8 cellular contexts compared by ENCODE assay signal in the genomic region with DNA sequence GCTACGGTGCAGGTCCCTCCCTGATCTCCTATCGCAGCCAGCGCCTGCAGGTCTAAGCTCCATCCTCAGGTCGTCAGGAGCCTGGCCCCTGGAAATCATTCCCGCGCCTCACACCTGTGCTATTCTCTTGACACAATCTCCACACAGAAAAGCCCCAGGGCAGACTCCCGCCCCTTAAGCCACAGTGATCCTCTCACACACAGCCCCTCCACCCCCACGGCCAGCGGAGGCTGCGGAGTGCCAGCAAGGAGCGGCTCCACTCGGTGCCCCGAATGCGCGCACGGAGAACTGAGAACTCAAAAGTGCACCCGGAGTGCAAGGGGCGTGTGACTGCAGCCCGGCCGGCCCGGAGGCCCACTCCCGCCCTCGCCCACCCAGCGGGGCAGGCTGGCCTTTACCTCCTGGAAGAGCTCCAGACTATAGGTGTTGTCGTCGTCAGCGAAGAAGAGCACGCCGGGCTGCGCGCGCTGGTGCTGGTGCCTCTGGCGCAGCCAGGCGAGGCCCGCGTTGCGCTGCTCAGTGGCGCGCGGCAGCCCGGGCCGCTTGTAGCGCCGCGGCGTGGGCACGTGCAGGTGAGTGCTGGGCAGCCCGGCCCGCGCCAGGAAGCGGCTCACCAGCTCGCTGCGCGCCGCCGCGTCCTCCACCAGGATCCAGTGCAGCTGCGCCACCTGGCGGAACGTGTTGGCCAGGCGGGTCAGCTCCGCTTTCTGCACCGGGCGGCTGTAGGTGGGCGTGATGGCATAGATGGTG. TPM values are rescaled to one million over a fixed set of nuclear protein-coding genes. Genes with fewer than 3 reads are reported as not detected.
DNase-seq lines count a peak whose midpoint lies in the region; ATAC-seq, FAIRE-seq and TF ChIP-seq lines count a peak whose summit lies in the region.

No MANE protein-coding gene starts in this region.

- H3K4me1 Mint-ChIP-seq in neural crest cell = peaks cover 4% of the 10 kb centered on the region

- ATAC-seq in GM21723 (IDR thresholded peaks at IDR 0.05; ENCODE audit: unreplicated experiment) (peak; percentile 96), foreskin keratinocyte (peak; percentile 96)
- ATAC-seq in stimulated activated naive CD8-positive, alpha-beta T cell treated with anti-CD3 and anti-CD28 coated beads, Interleukin-15, Interleukin-2, amounts not matched to agents 100 U/mL and 50 U/mL, for 24 hours = peak; percentile 93

- H3K36me3 Mint-ChIP-seq in neural crest cell (ENCODE audit: low read depth) = no peaks in the 10 kb centered on the region

- H3K4me1 ChIP-seq in foreskin keratinocyte = no peaks in the 10 kb centered on the region

- H3K27me3 Mint-ChIP-seq in neural crest cell (ENCODE audit: low read depth) = peaks cover 90% of the 10 kb centered on the region

- TF ChIP-seq CTCF in foreskin keratinocyte (conservative IDR thresholded peaks at IDR 0.05) (peak; percentile 88), neural crest cell (conservative IDR thresholded peaks at IDR 0.05) (peak; percentile 91)

- no peak overlapping the region for H3K27ac ChIP-seq in foreskin keratinocyte

- TF ChIP-seq RAD21 in Ishikawa (IDR thresholded peaks at IDR 0.05; ENCODE audit: low read depth) = peak; percentile 78

- no peak overlapping the region for H3K27ac Mint-ChIP-seq in neural crest cell (ENCODE audit: unreplicated experiment)

- H3K4me3 Mint-ChIP-seq in neural crest cell = peak overlapping the region; percentile 87

- TF ChIP-seq EP300 in Ishikawa (IDR thresholded peaks at IDR 0.05; ENCODE audit: borderline replicate concordance) = no peak

- FAIRE-seq in RCC 7860 (lab: Jason Lieb, UNC) = no peak

- H3K27me3 ChIP-seq in foreskin keratinocyte = peaks cover 97% of the 10 kb centered on the region

- H3K9me3 Mint-ChIP-seq in neural crest cell = no peaks in the 10 kb centered on the region

- DNase-seq in DMS53 treated with DMSO at 0.1 percent for 48 hours (lab: John Stamatoyannopoulos, UW; ENCODE audit: unreplicated experiment) (peak; percentile 92), RCC 7860 (ENCODE audit: low spot score) (peak; percentile 20), foreskin keratinocyte (peak; percentile 15 to 49), neural crest cell (ENCODE audit: low read depth, low spot score) (peak; percentile 95)
- DNase-seq in activated T-helper 9 cell treated with anti-CD3 and anti-CD28 coated beads, Interleukin-2, amount 50 U/mL, for 16 hours (ENCODE audit: low read depth) = peak; percentile 76
- peak; percentile 91 for DNase-seq in stimulated activated naive CD8-positive, alpha-beta T cell treated with anti-CD3 and anti-CD28 coated beads, Interleukin-15, Interleukin-2, amounts not matched to agents 100 U/mL and 50 U/mL, for 24 hours

TF ChIP-seq in Ishikawa, 13 proteins besides CTCF, POLR2A, EP300 and RAD21:
- TF ChIP-seq TAF1 (IDR thresholded peaks at IDR 0.05; ENCODE audit: low read depth) = no peak
- TF ChIP-seq, protein P1, sequence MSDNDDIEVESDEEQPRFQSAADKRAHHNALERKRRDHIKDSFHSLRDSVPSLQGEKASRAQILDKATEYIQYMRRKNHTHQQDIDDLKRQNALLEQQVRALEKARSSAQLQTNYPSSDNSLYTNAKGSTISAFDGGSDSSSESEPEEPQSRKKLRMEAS (IDR thresholded peaks at IDR 0.05) = peak; percentile 97
- TF ChIP-seq ZBTB7A (IDR thresholded peaks at IDR 0.05; ENCODE audit: low read depth) = 0 out of 2 replicates have a peak, but pooled peaks have one; percentile 51
- no peak; the same call in 1 of the 2 replicates for TF ChIP-seq TCF12 (IDR thresholded peaks at IDR 0.05; ENCODE audit: low read depth)
- peak; percentile 75 for TF ChIP-seq USF1 (IDR thresholded peaks at IDR 0.05)
- TF ChIP-seq NFIC (IDR thresholded peaks at IDR 0.05) = peak; percentile 25; the same call in 1 of the 2 replicates
- TF ChIP-seq YY1 (IDR thresholded peaks at IDR 0.05; ENCODE audit: low read depth) = no peak
TF ChIP-seq in Ishikawa: peak in this region for 4.

RNA-seq across cellular contexts. Expression of gene B3GAT2, which starts 1.2 kb away (rescaled TPM):
- total RNA-seq in foreskin keratinocyte (not detected in 2 replicates), neural crest cell (0.98 and 1.2 TPM in 2 replicates)
- polyA plus RNA-seq in foreskin keratinocyte = not detected in 2 replicates

Comparison
In these comparisons a context has a peak if more than half of its experiments do, and no peak if none do; other contexts are left out.
1. DNase-seq: peak in every context shown above with its lines; median percentile 95 in neural crest cell; 92 in DMS53 treated with DMSO at 0.1 percent for 48 hours; 91 in stimulated activated naive CD8-positive, alpha-beta T cell treated with anti-CD3 and anti-CD28 coated beads, Interleukin-15, Interleukin-2, amounts not matched to agents 100 U/mL and 50 U/mL, for 24 hours; 76 in activated T-helper 9 cell treated with anti-CD3 and anti-CD28 coated beads, Interleukin-2, amount 50 U/mL, for 16 hours; 32 in foreskin keratinocyte; 20 in RCC 7860.